27 cellular contexts compared by ENCODE assay signal in genomic region chr6:118905851-118906250, GRCh38. TPM values are rescaled to one million over a fixed set of nuclear protein-coding genes. Genes with fewer than 3 reads are reported as not detected.
DNase-seq lines count a peak whose midpoint lies in the region; ATAC-seq, FAIRE-seq and TF ChIP-seq lines count a peak whose summit lies in the region.
"Had no signal": no experiment of that assay in that cellular context is flagged by ENCODE, and none has a peak within 500 bp of the region (broad histone marks: within the 10 kb centered on the region; RNA-seq: fewer than 3 reads in every experiment).

No MANE protein-coding gene starts in this region.

- peaks cover 65% of the 10 kb centered on the region for H3K4me1 Mint-ChIP-seq in activated naive CD4-positive, alpha-beta T cell treated with anti-CD3 and anti-CD28 coated beads, Interleukin-2, amount 50 U/mL, for 24 hours
- H3K4me1 Mint-ChIP-seq in activated CD4-positive, alpha-beta memory T cell treated with anti-CD3 and anti-CD28 coated beads for 36 hours (ENCODE audit: low read depth): peaks cover 63% of the 10 kb centered on the region
- peaks cover 15 to 25% of the 10 kb centered on the region in 2 donors for H3K4me1 Mint-ChIP-seq in effector memory CD8-positive, alpha-beta T cell (ENCODE audit: low read depth in 2 of 2)
- H3K4me1 Mint-ChIP-seq in stimulated activated naive CD8-positive, alpha-beta T cell treated with anti-CD3 and anti-CD28 coated beads, Interleukin-15, amount 100 ng/mL, for 72 hours: peaks cover 63% of the 10 kb centered on the region

- peak; percentile 49 for ATAC-seq in effector memory CD8-positive, alpha-beta T cell (replicated peaks)
- peak; percentile 55 for ATAC-seq in stimulated activated naive CD8-positive, alpha-beta T cell treated with anti-CD3 and anti-CD28 coated beads, Interleukin-15, amount 100 ng/mL, for 72 hours
- ATAC-seq: gastroesophageal sphincter; left lobe of liver; stimulated activated naive B cell treated with anti-CD40 and anti-IgM and Interleukin-4, amounts not matched to agents 10 μg/mL and 1 μg/mL and 100 μg/mL, for 72 hours had no signal

- TF ChIP-seq POLR2A in GM12892 (IDR thresholded peaks at IDR 0.05; ENCODE audit: low read depth, low read length): no peak

- H3K9me3 Mint-ChIP-seq in activated naive CD4-positive, alpha-beta T cell treated with anti-CD3 and anti-CD28 coated beads, Interleukin-2, amount 50 U/mL, for 24 hours: no peaks in the 10 kb centered on the region
- H3K9me3 Mint-ChIP-seq in activated CD4-positive, alpha-beta memory T cell treated with anti-CD3 and anti-CD28 coated beads for 36 hours: no peaks in the 10 kb centered on the region
- H3K9me3 Mint-ChIP-seq in effector memory CD8-positive, alpha-beta T cell: no peaks in the 10 kb centered on the region
- no peaks in the 10 kb centered on the region for H3K9me3 Mint-ChIP-seq in stimulated activated naive CD8-positive, alpha-beta T cell treated with anti-CD3 and anti-CD28 coated beads, Interleukin-15, amount 100 ng/mL, for 72 hours
- H3K9me3 Mint-ChIP-seq: activated B cell treated with CpG ODN at 0.5 μM for 24 hours; dendritic cell treated with granulocyte-macrophage colony-stimulating factor and Interleukin-4, amounts not matched to agents 40 ng/mL and 50 ng/mL, for 4 days; stimulated activated naive B cell treated with anti-CD40 and anti-IgM and Interleukin-4, amounts not matched to agents 10 μg/mL and 1 μg/mL and 100 μg/mL, for 72 hours had no signal

- CTCF ChIA-PET in activated CD4-positive, alpha-beta memory T cell treated with anti-CD3 and anti-CD28 coated beads for 36 hours (lab: Charles Lee): interaction anchor here (0.6 to 1.7 kb wide), 2 partner anchors 205 to 410 kb away, joined by 5 read pairs; no protein-coding TSS in a partner anchor

- DNase-seq in activated naive CD4-positive, alpha-beta T cell (lab: John Stamatoyannopoulos, UW): no peak
- DNase-seq in activated CD4-positive, alpha-beta memory T cell treated with anti-CD3 and anti-CD28 coated beads for 36 hours: no peak
- DNase-seq in effector memory CD8-positive, alpha-beta T cell: no peak
- DNase-seq in stimulated activated naive CD8-positive, alpha-beta T cell treated with anti-CD3 and anti-CD28 coated beads, Interleukin-15, amount 100 ng/mL, for 72 hours: no peak
- DNase-seq in GM12892 (ENCODE audit: insufficient read length): no peak
- DNase-seq in activated CD4-positive, alpha-beta T cell treated with anti-CD3 and anti-CD28 coated beads for 4 hours: no peak
- DNase-seq: activated B cell treated with CpG ODN at 0.5 μM for 24 hours; activated gamma-delta T cell treated with Interleukin-2 at 50 U/mL for 16 hours; amygdala; C1 segment of cervical spinal cord; hypothalamus; mesenchymal stem cell; NCI-H1105 treated with DMSO at 0.1 percent for 48 hours; NCI-H2029 treated with DMSO at 0.1 percent for 48 hours; NCI-H526; Right ventricle myocardium superior; sigmoid colon; stimulated activated CD4-positive, alpha-beta T cell treated with anti-CD3 and anti-CD28 coated beads, Interleukin-4, amount 100 ng/mL, for 4 hours; stimulated activated naive B cell treated with anti-CD40 and anti-IgM and Interleukin-4, amounts not matched to agents 10 μg/mL and 1 μg/mL and 100 μg/mL, for 72 hours; T-helper 9 cell; testis had no signal

- POLR2A ChIA-PET in activated CD4-positive, alpha-beta memory T cell treated with anti-CD3 and anti-CD28 coated beads for 36 hours (lab: Charles Lee): no interaction called here

- no peaks in the 10 kb centered on the region for H3K27me3 Mint-ChIP-seq in activated naive CD4-positive, alpha-beta T cell treated with anti-CD3 and anti-CD28 coated beads, Interleukin-2, amount 50 U/mL, for 24 hours
- no peaks in the 10 kb centered on the region for H3K27me3 Mint-ChIP-seq in activated CD4-positive, alpha-beta memory T cell treated with anti-CD3 and anti-CD28 coated beads for 36 hours
- H3K27me3 Mint-ChIP-seq in effector memory CD8-positive, alpha-beta T cell: no peaks in the 10 kb centered on the region
- no peaks in the 10 kb centered on the region for H3K27me3 Mint-ChIP-seq in stimulated activated naive CD8-positive, alpha-beta T cell treated with anti-CD3 and anti-CD28 coated beads, Interleukin-15, amount 100 ng/mL, for 72 hours
- H3K27me3 Mint-ChIP-seq: activated B cell treated with CpG ODN at 0.5 μM for 24 hours; dendritic cell treated with granulocyte-macrophage colony-stimulating factor and Interleukin-4, amounts not matched to agents 40 ng/mL and 50 ng/mL, for 4 days; stimulated activated naive B cell treated with anti-CD40 and anti-IgM and Interleukin-4, amounts not matched to agents 10 μg/mL and 1 μg/mL and 100 μg/mL, for 72 hours had no signal

- intact Hi-C loops in activated CD4-positive, alpha-beta memory T cell treated with anti-CD3 and anti-CD28 coated beads for 36 hours (cut with micrococcal nuclease): loop anchor here (1.0 kb wide), 1 partner anchor 10 kb away; no protein-coding TSS in a partner anchor

- H3K4me3 Mint-ChIP-seq in activated naive CD4-positive, alpha-beta T cell treated with anti-CD3 and anti-CD28 coated beads, Interleukin-2, amount 50 U/mL, for 24 hours: peak overlapping the region; percentile 23
- no peak overlapping the region for H3K4me3 Mint-ChIP-seq in activated CD4-positive, alpha-beta memory T cell treated with anti-CD3 and anti-CD28 coated beads for 36 hours
- no peak overlapping the region for H3K4me3 Mint-ChIP-seq in effector memory CD8-positive, alpha-beta T cell
- no peak overlapping the region for H3K4me3 Mint-ChIP-seq in stimulated activated naive CD8-positive, alpha-beta T cell treated with anti-CD3 and anti-CD28 coated beads, Interleukin-15, amount 100 ng/mL, for 72 hours
- H3K4me3 Mint-ChIP-seq: activated B cell treated with CpG ODN at 0.5 μM for 24 hours; dendritic cell treated with granulocyte-macrophage colony-stimulating factor and Interleukin-4, amounts not matched to agents 40 ng/mL and 50 ng/mL, for 4 days; stimulated activated naive B cell treated with anti-CD40 and anti-IgM and Interleukin-4, amounts not matched to agents 10 μg/mL and 1 μg/mL and 100 μg/mL, for 72 hours had no signal

- peaks cover 34% of the 10 kb centered on the region for H3K36me3 Mint-ChIP-seq in activated naive CD4-positive, alpha-beta T cell treated with anti-CD3 and anti-CD28 coated beads, Interleukin-2, amount 50 U/mL, for 24 hours
- peaks cover 52% of the 10 kb centered on the region for H3K36me3 Mint-ChIP-seq in activated CD4-positive, alpha-beta memory T cell treated with anti-CD3 and anti-CD28 coated beads for 36 hours
- H3K36me3 Mint-ChIP-seq in effector memory CD8-positive, alpha-beta T cell (ENCODE audit: insufficient read depth): peaks cover 72% of the 10 kb centered on the region

- no peak for FAIRE-seq in GM12892 (lab: Jason Lieb, UNC)
- FAIRE-seq: endometrium, GM12891 had no signal

- peak overlapping the region; percentile 88 for H3K27ac Mint-ChIP-seq in activated naive CD4-positive, alpha-beta T cell treated with anti-CD3 and anti-CD28 coated beads, Interleukin-2, amount 50 U/mL, for 24 hours
- H3K27ac Mint-ChIP-seq in activated CD4-positive, alpha-beta memory T cell treated with anti-CD3 and anti-CD28 coated beads for 36 hours: peak overlapping the region; percentile 83
- peak overlapping the region; percentile 62 to 80 for H3K27ac Mint-ChIP-seq in effector memory CD8-positive, alpha-beta T cell
- H3K27ac Mint-ChIP-seq in stimulated activated naive CD8-positive, alpha-beta T cell treated with anti-CD3 and anti-CD28 coated beads, Interleukin-15, amount 100 ng/mL, for 72 hours: no peak overlapping the region
- H3K27ac Mint-ChIP-seq: activated B cell treated with CpG ODN at 0.5 μM for 24 hours; dendritic cell treated with granulocyte-macrophage colony-stimulating factor and Interleukin-4, amounts not matched to agents 40 ng/mL and 50 ng/mL, for 4 days; stimulated activated naive B cell treated with anti-CD40 and anti-IgM and Interleukin-4, amounts not matched to agents 10 μg/mL and 1 μg/mL and 100 μg/mL, for 72 hours had no signal

RNA-seq across cellular contexts. Expression of gene ASF1A, which starts 11.9 kb away (rescaled TPM):
- total RNA-seq in activated CD4-positive, alpha-beta memory T cell treated with anti-CD3 and anti-CD28 coated beads for 36 hours: 10 to 100 TPM; 32.5 to 32.7 TPM
- polyA plus RNA-seq in GM12892 (2012; ENCODE audit: missing spikeins): 17.5 TPM

RNA-seq across cellular contexts. Expression of gene MCM9, which starts 29.1 kb away (rescaled TPM):
- 10 to 100 TPM; 14.4 to 14.7 TPM for total RNA-seq in activated CD4-positive, alpha-beta memory T cell treated with anti-CD3 and anti-CD28 coated beads for 36 hours
- polyA plus RNA-seq in GM12892 (2012; ENCODE audit: missing spikeins): 8.4 TPM

Comparison
In these comparisons a context has a peak if more than half of its experiments do, and no peak if none do; other contexts are left out.
1. H3K27ac Mint-ChIP-seq: peak in activated naive CD4-positive, alpha-beta T cell treated with anti-CD3 and anti-CD28 coated beads, Interleukin-2, amount 50 U/mL, for 24 hours (single experiment), activated CD4-positive, alpha-beta memory T cell treated with anti-CD3 and anti-CD28 coated beads for 36 hours (single experiment) and effector memory CD8-positive, alpha-beta T cell (2 of 2); none in stimulated activated naive CD8-positive, alpha-beta T cell treated with anti-CD3 and anti-CD28 coated beads, Interleukin-15, amount 100 ng/mL, for 72 hours (0 of 2).